In genomic region chr12:57369202-57369601, GRCh38 we compare ENCODE assay signal across 1 cellular context.
TF ChIP-seq lines count a peak whose summit lies in the region.

No MANE protein-coding gene starts in this region.

TF ChIP-seq in endothelial cell of umbilical vein, 7 proteins besides CTCF, POLR2A, EP300 and RAD21:
- TF ChIP-seq MYC (IDR thresholded peaks at IDR 0.05; ENCODE audit: low read depth, low read length) (no peak), POLR2AphosphoS5 (IDR thresholded peaks at IDR 0.05; ENCODE audit: insufficient read depth, low read depth, low read length) (no peak), EZH2 (IDR thresholded peaks at IDR 0.05; ENCODE audit: borderline replicate concordance, low read depth, low read length, severe bottlenecking) (no peak), FOS (IDR thresholded peaks at IDR 0.05; ENCODE audit: borderline replicate concordance, insufficient read depth, low read length) (no peak), MAX (IDR thresholded peaks at IDR 0.05; ENCODE audit: insufficient read depth, insufficient read length) (no peak), JUN (IDR thresholded peaks at IDR 0.05; ENCODE audit: borderline replicate concordance, insufficient read depth, insufficient read length, low read depth) (no peak), GATA2 (IDR thresholded peaks at IDR 0.05; ENCODE audit: insufficient read depth, insufficient read length, low read depth, low read length) (no peak)
